In the genomic region with DNA sequence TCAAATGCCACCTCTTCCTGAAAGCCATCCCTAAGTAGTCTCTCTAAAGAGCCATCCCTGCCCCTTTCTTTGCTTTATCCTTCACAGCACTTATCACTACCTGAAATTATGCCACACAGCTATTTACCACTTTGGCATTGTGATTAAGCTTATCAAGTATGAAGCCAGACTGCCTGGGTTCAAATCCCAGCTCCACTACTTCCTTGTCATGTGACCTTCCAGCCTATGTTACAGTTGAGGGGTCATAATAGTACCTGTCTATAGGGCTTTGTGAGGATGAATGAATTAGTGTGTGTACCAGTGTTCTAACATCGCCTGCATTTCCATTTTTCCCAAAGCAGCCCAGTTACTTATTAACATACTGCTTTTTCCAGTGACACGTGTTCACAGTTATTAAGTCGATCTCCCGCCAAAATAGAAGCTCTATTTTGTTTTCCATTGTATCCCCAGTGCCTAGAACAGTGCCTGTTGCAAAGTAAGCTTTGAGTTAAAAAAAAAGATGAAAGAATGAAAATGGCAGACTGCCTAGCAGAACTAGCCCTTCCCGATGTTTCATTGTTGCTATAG, we compare ENCODE assay signal across 1 cellular context.
A peak's percentile ranks its signal among the peaks of the same experiment; 100 is the strongest.
TF ChIP-seq lines count a peak whose summit lies in the region.

No MANE protein-coding gene starts in this region.

TF ChIP-seq in HEK293, 187 proteins besides CTCF, POLR2A, EP300 and RAD21 (continued from another document):
- TF ChIP-seq YY1 (tag by site-specific recombination; IDR thresholded peaks at IDR 0.05) = no peak
- TF ChIP-seq, protein P1, sequence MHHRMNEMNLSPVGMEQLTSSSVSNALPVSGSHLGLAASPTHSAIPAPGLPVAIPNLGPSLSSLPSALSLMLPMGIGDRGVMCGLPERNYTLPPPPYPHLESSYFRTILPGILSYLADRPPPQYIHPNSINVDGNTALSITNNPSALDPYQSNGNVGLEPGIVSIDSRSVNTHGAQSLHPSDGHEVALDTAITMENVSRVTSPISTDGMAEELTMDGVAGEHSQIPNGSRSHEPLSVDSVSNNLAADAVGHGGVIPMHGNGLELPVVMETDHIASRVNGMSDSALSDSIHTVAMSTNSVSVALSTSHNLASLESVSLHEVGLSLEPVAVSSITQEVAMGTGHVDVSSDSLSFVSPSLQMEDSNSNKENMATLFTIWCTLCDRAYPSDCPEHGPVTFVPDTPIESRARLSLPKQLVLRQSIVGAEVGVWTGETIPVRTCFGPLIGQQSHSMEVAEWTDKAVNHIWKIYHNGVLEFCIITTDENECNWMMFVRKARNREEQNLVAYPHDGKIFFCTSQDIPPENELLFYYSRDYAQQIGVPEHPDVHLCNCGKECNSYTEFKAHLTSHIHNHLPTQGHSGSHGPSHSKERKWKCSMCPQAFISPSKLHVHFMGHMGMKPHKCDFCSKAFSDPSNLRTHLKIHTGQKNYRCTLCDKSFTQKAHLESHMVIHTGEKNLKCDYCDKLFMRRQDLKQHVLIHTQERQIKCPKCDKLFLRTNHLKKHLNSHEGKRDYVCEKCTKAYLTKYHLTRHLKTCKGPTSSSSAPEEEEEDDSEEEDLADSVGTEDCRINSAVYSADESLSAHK (tag by site-specific recombination; IDR thresholded peaks at IDR 0.05) = 0 out of 2 replicates have a peak, but pooled peaks have one; percentile 16
- TF ChIP-seq REPIN1 (tag by site-specific recombination; IDR thresholded peaks at IDR 0.05; ENCODE audit: low read depth) = 0 out of 2 replicates have a peak, but pooled peaks have one; percentile 49
- TF ChIP-seq ZNF335 (tag by site-specific recombination; conservative IDR thresholded peaks at IDR 0.05) = peak; percentile 99
- TF ChIP-seq, protein P2, sequence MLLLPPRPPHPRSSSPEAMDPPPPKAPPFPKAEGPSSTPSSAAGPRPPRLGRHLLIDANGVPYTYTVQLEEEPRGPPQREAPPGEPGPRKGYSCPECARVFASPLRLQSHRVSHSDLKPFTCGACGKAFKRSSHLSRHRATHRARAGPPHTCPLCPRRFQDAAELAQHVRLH (tag by site-specific recombination; IDR thresholded peaks at IDR 0.05) = peak; percentile 79
